ENCODE assay signal across 13 cellular contexts in the genomic region with DNA sequence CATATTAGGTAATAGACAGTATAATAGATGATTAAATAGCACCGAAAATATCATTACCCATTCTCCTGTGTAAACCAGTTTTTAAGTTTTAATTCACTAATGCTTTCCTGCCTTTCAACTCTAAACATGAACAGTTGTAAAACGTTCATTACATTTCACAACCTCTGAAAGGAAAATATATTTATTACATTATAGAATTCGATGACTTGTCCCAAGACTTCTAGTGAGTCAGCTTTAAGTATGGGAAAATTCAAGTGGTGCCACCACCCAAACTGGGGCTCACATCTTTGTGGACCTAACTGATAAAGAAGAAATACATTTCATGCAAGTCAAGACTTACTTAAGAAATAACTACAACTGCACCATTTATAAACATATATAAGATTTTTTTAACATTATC. TPM values are rescaled to one million over a fixed set of nuclear protein-coding genes. Genes with fewer than 3 reads are reported as not detected.
DNase-seq lines count a peak whose midpoint lies in the region; ATAC-seq and TF ChIP-seq lines count a peak whose summit lies in the region.
"Had no signal": no experiment of that assay in that cellular context is flagged by ENCODE, and none has a peak within 500 bp of the region (broad histone marks: within the 10 kb centered on the region; RNA-seq: fewer than 3 reads in every experiment).

No MANE protein-coding gene starts in this region.

- no peak overlapping the region for H3K56ac ChIP-seq in H9 (ENCODE audit: insufficient read length, low read depth, low read length)

- H3K4me3 ChIP-seq in ACC112 (ENCODE audit: low read depth, low read length) (peak overlapping the region; percentile 94), fibroblast of the aortic adventitia (ENCODE audit: low read depth, low read length) (peak overlapping the region; percentile 32)
- H3K4me3 ChIP-seq: body of pancreas, psoas muscle had no signal

- H3K4me3 Mint-ChIP-seq in H9 = peak overlapping the region; percentile 96 to 97
- peak overlapping the region; percentile 21 for H3K4me3 Mint-ChIP-seq in activated CD8-positive, alpha-beta T cell treated with anti-CD3 and anti-CD28 coated beads for 36 hours
- H3K4me3 Mint-ChIP-seq in type B pancreatic cell = no peak overlapping the region

- intact Hi-C loops in activated CD8-positive, alpha-beta T cell treated with anti-CD3 and anti-CD28 coated beads for 36 hours (cut with micrococcal nuclease) = loop anchor here (5.0 kb wide), 2 partner anchors 40 to 310 kb away; a partner anchor contains a TSS

- DNase-seq in H9 (no peak), fibroblast of the aortic adventitia (ENCODE audit: low read depth) (peak; percentile 55), DMS79 treated with DMSO at 0.1 percent for 48 hours (lab: John Stamatoyannopoulos, UW) (no peak), globus pallidus (ENCODE audit: low spot score) (no peak), type B pancreatic cell (ENCODE audit: extremely low spot score, unreplicated experiment) (no peak)
- no peak for DNase-seq in activated CD8-positive, alpha-beta T cell treated with anti-CD3 and anti-CD28 coated beads for 36 hours
- no peak for DNase-seq in activated naive CD4-positive, alpha-beta T cell treated with anti-CD3 and anti-CD28 coated beads, Interleukin-2, amount 50 U/mL, for 72 hours (ENCODE audit: low spot score in 2 of 2)
- DNase-seq: body of pancreas, DMS 273 treated with DMSO at 0.1 percent for 48 hours, KBM-7, NCI-H526, psoas muscle had no signal

- no peak overlapping the region for H3K9ac ChIP-seq in H9 (ENCODE audit: extremely low read depth, insufficient read length, low read length)

- H3K27me3 Mint-ChIP-seq in H9 (ENCODE audit: low read depth) = no peaks in the 10 kb centered on the region; the same call in 1 of the 2 replicates
- H3K27me3 Mint-ChIP-seq in activated CD8-positive, alpha-beta T cell treated with anti-CD3 and anti-CD28 coated beads for 36 hours = no peaks in the 10 kb centered on the region
- H3K27me3 Mint-ChIP-seq in type B pancreatic cell = no peaks in the 10 kb centered on the region

- H3K27ac Mint-ChIP-seq in H9 (no peak overlapping the region), type B pancreatic cell (no peak overlapping the region)
- no peak overlapping the region for H3K27ac Mint-ChIP-seq in activated CD8-positive, alpha-beta T cell treated with anti-CD3 and anti-CD28 coated beads for 36 hours
- no peak overlapping the region for H3K27ac Mint-ChIP-seq in activated naive CD4-positive, alpha-beta T cell treated with anti-CD3 and anti-CD28 coated beads, Interleukin-2, amount 50 U/mL, for 72 hours

- H3K79me1 ChIP-seq in H9 (ENCODE audit: insufficient read depth, low read depth, low read length, poor library complexity, severe bottlenecking) = no peaks in the 10 kb centered on the region

- H3K14ac ChIP-seq in H9 (ENCODE audit: insufficient read depth, low read length) = no peak overlapping the region

- CTCF ChIA-PET in activated CD8-positive, alpha-beta T cell treated with anti-CD3 and anti-CD28 coated beads for 36 hours (lab: Charles Lee) = interaction anchor here (1.2 kb wide), 1 partner anchor 28 kb away, joined by 3 read pairs; no protein-coding TSS in a partner anchor

- H3K18ac ChIP-seq in H9 (ENCODE audit: insufficient read length, low read depth, low read length) = no peak overlapping the region

- no peaks in the 10 kb centered on the region for H3K9me3 ChIP-seq in H9 (ENCODE audit: control insufficient read depth, low read depth, low read length)
- H3K9me3 ChIP-seq: body of pancreas, psoas muscle had no signal

- H3K4me2 ChIP-seq in H9 (ENCODE audit: insufficient read depth, insufficient read length, low read length) = no peak overlapping the region

- no peaks in the 10 kb centered on the region for H4K20me1 ChIP-seq in H9 (ENCODE audit: control insufficient read depth, insufficient read depth, insufficient read length)

- no peak overlapping the region for H3T11ph ChIP-seq in H9 (ENCODE audit: low read length)

- H2BK12ac ChIP-seq in H9 (ENCODE audit: insufficient read length, low read depth, low read length) = no peak overlapping the region

- H3K23ac ChIP-seq in H9 (ENCODE audit: insufficient read length, low read depth, low read length) = no peak overlapping the region

- no peak overlapping the region for H4K5ac ChIP-seq in H9 (ENCODE audit: insufficient read length, low read depth, low read length)

- H3K9me3 Mint-ChIP-seq in H9 (peaks cover 0 to 14% of the 10 kb centered on the region in 2 experiments; a peak in 2 of 5 replicates), type B pancreatic cell (peaks cover 9% of the 10 kb centered on the region)
- H3K9me3 Mint-ChIP-seq in activated CD8-positive, alpha-beta T cell treated with anti-CD3 and anti-CD28 coated beads for 36 hours = peaks cover 2% of the 10 kb centered on the region
- H3K9me3 Mint-ChIP-seq in activated naive CD4-positive, alpha-beta T cell treated with anti-CD3 and anti-CD28 coated beads, Interleukin-2, amount 50 U/mL, for 72 hours = peaks cover 0 to 4% of the 10 kb centered on the region in 2 donors

- H2AFZ ChIP-seq in ACC112 (ENCODE audit: low read length, unreplicated experiment) (no peak overlapping the region), H9 (ENCODE audit: low read length) (no peak overlapping the region)

- no peak overlapping the region for H3K4ac ChIP-seq in H9 (ENCODE audit: low read depth, low read length)

- no peak overlapping the region for H2AK5ac ChIP-seq in H9 (ENCODE audit: insufficient read length, low read length)

- WGBS in H9 (ENCODE audit: extremely low coverage, insufficient read length, low lambda C conversion rate) = no CpG with 5 or more reads among the region's 3 CpGs

- ATAC-seq in activated CD8-positive, alpha-beta T cell treated with anti-CD3 and anti-CD28 coated beads for 36 hours = no peak
- ATAC-seq in activated naive CD4-positive, alpha-beta T cell treated with anti-CD3 and anti-CD28 coated beads, Interleukin-2, amount 50 U/mL, for 72 hours = no peak
- ATAC-seq: body of pancreas, psoas muscle had no signal

- H2BK5ac ChIP-seq in H9 (ENCODE audit: insufficient read length, low read length) = no peak overlapping the region

- TF ChIP-seq CTCF in H9 (conservative IDR thresholded peaks at IDR 0.05) (no peak), fibroblast of the aortic adventitia (IDR thresholded peaks at IDR 0.05; ENCODE audit: insufficient read depth, low read length) (no peak), type B pancreatic cell (conservative IDR thresholded peaks at IDR 0.05) (no peak)
- TF ChIP-seq CTCF in activated CD8-positive, alpha-beta T cell treated with anti-CD3 and anti-CD28 coated beads for 36 hours (IDR thresholded peaks at IDR 0.05) = no peak

- POLR2A ChIA-PET in activated CD8-positive, alpha-beta T cell treated with anti-CD3 and anti-CD28 coated beads for 36 hours (lab: Charles Lee) = interaction anchor here (1.8 kb wide), 1 partner anchor 11 kb away, joined by 5 read pairs; no protein-coding TSS in a partner anchor

- H3K27ac ChIP-seq in ACC112 (ENCODE audit: low read depth, low read length) (peak overlapping the region; percentile 91), H9 (ENCODE audit: insufficient read length, low read depth, low read length) (no peak overlapping the region)
- H3K27ac ChIP-seq: body of pancreas, psoas muscle had no signal

- H4K91ac ChIP-seq in H9 (ENCODE audit: insufficient read length, low read depth, low read length) = no peak overlapping the region

- H3K36me3 Mint-ChIP-seq in H9 (ENCODE audit: insufficient read depth in 1 of 3, low read depth in 3 of 3) = peaks cover 39 to 56% (median 41%) of the 10 kb centered on the region in 3 experiments
- peaks cover 38% of the 10 kb centered on the region for H3K36me3 Mint-ChIP-seq in activated CD8-positive, alpha-beta T cell treated with anti-CD3 and anti-CD28 coated beads for 36 hours (ENCODE audit: low read depth)
- H3K36me3 Mint-ChIP-seq in type B pancreatic cell = peaks cover 22% of the 10 kb centered on the region
- peaks cover 26 to 66% of the 10 kb centered on the region in 2 donors for H3K36me3 Mint-ChIP-seq in activated naive CD4-positive, alpha-beta T cell treated with anti-CD3 and anti-CD28 coated beads, Interleukin-2, amount 50 U/mL, for 72 hours

- H3K36me3 ChIP-seq in ACC112 (ENCODE audit: insufficient read depth, low read length) = peaks cover 25% of the 10 kb centered on the region

- no peak overlapping the region for H2BK15ac ChIP-seq in H9 (ENCODE audit: low read depth, low read length)

- H3K79me2 ChIP-seq in ACC112 (ENCODE audit: control insufficient read depth, insufficient read depth, low read length, unreplicated experiment) (peaks cover 68% of the 10 kb centered on the region), H9 (ENCODE audit: insufficient read depth, low read length) (peaks cover 30% of the 10 kb centered on the region; the same call in 1 of the 2 replicates)

- no peak overlapping the region for H4K8ac ChIP-seq in H9 (replicated peaks; ENCODE audit: insufficient read length, low read depth, low read length)

- no peak overlapping the region for H2BK20ac ChIP-seq in H9 (ENCODE audit: low read depth, low read length, poor library complexity, severe bottlenecking)

- H3K4me1 ChIP-seq in ACC112 (ENCODE audit: control insufficient read depth, insufficient read depth, low read length, unreplicated experiment) (peaks cover 43% of the 10 kb centered on the region), H9 (ENCODE audit: insufficient read depth, low read length) (no peaks in the 10 kb centered on the region)

- H3K27me3 ChIP-seq in ACC112 (ENCODE audit: insufficient read depth, low read length) (no peaks in the 10 kb centered on the region), H9 (ENCODE audit: insufficient read depth, low read length) (no peaks in the 10 kb centered on the region)
- H3K27me3 ChIP-seq: body of pancreas had no signal

- H3K23me2 ChIP-seq in H9 (ENCODE audit: insufficient read length, low read depth, low read length, poor library complexity, severe bottlenecking) = peaks cover 8% of the 10 kb centered on the region

- H3K4me1 Mint-ChIP-seq in H9 (peaks cover 21 to 33% of the 10 kb centered on the region in 2 experiments), type B pancreatic cell (ENCODE audit: unreplicated experiment) (peaks cover 8% of the 10 kb centered on the region)
- H3K4me1 Mint-ChIP-seq in activated CD8-positive, alpha-beta T cell treated with anti-CD3 and anti-CD28 coated beads for 36 hours (ENCODE audit: low read depth) = peaks cover 29% of the 10 kb centered on the region

- no peak overlapping the region for H2BK120ac ChIP-seq in H9 (ENCODE audit: low read depth, low read length, poor library complexity, severe bottlenecking)

RNA-seq across cellular contexts. Expression of a gene that starts 2.0 kb away (rescaled TPM):
- 44.9 and 47.6 TPM in 2 replicates for total RNA-seq in H9 (2021)
- 10 to 100 TPM; 27.0 to 27.8 TPM for total RNA-seq in activated CD8-positive, alpha-beta T cell treated with anti-CD3 and anti-CD28 coated beads for 36 hours
- 16.5 and 47.8 TPM in 2 replicates for total RNA-seq in fibroblast of the aortic adventitia (ENCODE audit: low replicate concordance)
- total RNA-seq in type B pancreatic cell (ENCODE audit: low replicate concordance) = 13.8 and 28.1 TPM in 2 replicates
- total RNA-seq in activated naive CD4-positive, alpha-beta T cell treated with anti-CD3 and anti-CD28 coated beads, Interleukin-2, amount 50 U/mL, for 72 hours = 10 to 100 TPM; 28.7 to 31.1 TPM

RNA-seq across cellular contexts. Expression of a gene that starts 48.1 kb away (rescaled TPM):
- total RNA-seq in H9 (2021) (120 and 130 TPM in 2 replicates), fibroblast of the aortic adventitia (ENCODE audit: low replicate concordance) (48.7 and 130 TPM in 2 replicates), type B pancreatic cell (ENCODE audit: low replicate concordance) (46.8 and 124 TPM in 2 replicates)
- 100 to 1,000 TPM; 149 to 154 TPM for total RNA-seq in activated CD8-positive, alpha-beta T cell treated with anti-CD3 and anti-CD28 coated beads for 36 hours
- total RNA-seq in activated naive CD4-positive, alpha-beta T cell treated with anti-CD3 and anti-CD28 coated beads, Interleukin-2, amount 50 U/mL, for 72 hours = 100 to 1,000 TPM; 159 to 287 TPM

RNA-seq across cellular contexts. Expression of a gene that starts 48.5 kb away (rescaled TPM):
- total RNA-seq in H9 (2021) (22.6 and 29.0 TPM in 2 replicates), fibroblast of the aortic adventitia (ENCODE audit: low replicate concordance) (61.0 and 79.2 TPM in 2 replicates), type B pancreatic cell (ENCODE audit: low replicate concordance) (29.5 and 40.8 TPM in 2 replicates)
- total RNA-seq in activated CD8-positive, alpha-beta T cell treated with anti-CD3 and anti-CD28 coated beads for 36 hours = 10 to 100 TPM in 1 of 2 experiments, 1 to 10 TPM in 1; 9.2 to 10.4 TPM
- 10 to 100 TPM; 13.3 to 21.8 TPM for total RNA-seq in activated naive CD4-positive, alpha-beta T cell treated with anti-CD3 and anti-CD28 coated beads, Interleukin-2, amount 50 U/mL, for 72 hours
